Comparison of ENCODE assay signal across 8 cellular contexts in genomic region chr4:70838400-70838971, GRCh38. TPM values are rescaled to one million over a fixed set of nuclear protein-coding genes. Genes with fewer than 3 reads are reported as not detected.
DNase-seq lines count a peak whose midpoint lies in the region; ATAC-seq and TF ChIP-seq lines count a peak whose summit lies in the region.

No MANE protein-coding gene starts in this region.

- H3K4me3 ChIP-seq in Panc1 (ENCODE audit: low read depth in 2 of 2, low read length in 2 of 2) (peak overlapping the region; percentile 82 to 86), osteoblast (ENCODE audit: insufficient read depth, low read length) (peak overlapping the region; percentile 91)

- H3K27me3 ChIP-seq in Panc1 (ENCODE audit: control insufficient read depth, insufficient read depth, low read length) = no peaks in the 10 kb centered on the region
- no peaks in the 10 kb centered on the region for H3K27me3 ChIP-seq in osteoblast (ENCODE audit: insufficient read depth, low read length)

- no peak; the same call in 1 of the 2 replicates for ATAC-seq in Panc1

- POLR2A ChIA-PET in Panc1 (lab: Charles Lee) = interaction anchor here (0.7 kb wide), 1 partner anchor 36 kb away, joined by 16 read pairs; no protein-coding TSS in a partner anchor

- H3K79me2 ChIP-seq in osteoblast (ENCODE audit: insufficient read depth, low read length) = peaks cover 57% of the 10 kb centered on the region

- H3K27ac Mint-ChIP-seq in endothelial cell (ENCODE audit: unreplicated experiment) = peak overlapping the region; percentile 88

- in situ Hi-C loops in Panc1 (cut with HindIII; ENCODE audit: low pct_unique_long_range_greater_than_20kb, low sequenced_read_pairs) = no loop called here

- H2AFZ ChIP-seq in osteoblast (ENCODE audit: low read length) = peak overlapping the region; percentile 83

- H3K4me1 ChIP-seq in Panc1 (ENCODE audit: control insufficient read depth, insufficient read depth, low read length) (peaks cover 6% of the 10 kb centered on the region; the same call in 1 of the 2 replicates), osteoblast (ENCODE audit: insufficient read depth, low read length) (peaks cover 14% of the 10 kb centered on the region)

- H4K20me1 ChIP-seq in osteoblast (ENCODE audit: insufficient read depth, low read length) = peaks cover 36% of the 10 kb centered on the region

- no peaks in the 10 kb centered on the region for H3K9me3 Mint-ChIP-seq in endothelial cell (ENCODE audit: unreplicated experiment)

- H3K36me3 ChIP-seq in Panc1 (ENCODE audit: control insufficient read depth, insufficient read depth, low read length) (peaks cover 2% of the 10 kb centered on the region), osteoblast (ENCODE audit: insufficient read depth, low read length) (peaks cover 14% of the 10 kb centered on the region)

- H3K27me3 Mint-ChIP-seq in endothelial cell (ENCODE audit: unreplicated experiment) = peaks cover 9% of the 10 kb centered on the region

- DNase-seq in DMS79 treated with DMSO at 0.1 percent for 48 hours (lab: John Stamatoyannopoulos, UW) (peak; percentile 30), DMS79 (lab: John Stamatoyannopoulos, UW) (no peak), Panc1 (ENCODE audit: low read depth, low spot score) (no peak), endothelial cell (ENCODE audit: low spot score) (no peak), osteoblast (ENCODE audit: insufficient read length, low spot score, missing footprints) (peak; percentile 52), COLO829 (ENCODE audit: low spot score) (no peak), GOT3 (lab: John Stamatoyannopoulos, UW) (no peak), amniotic stem cell (lab: John Stamatoyannopoulos, UW) (no peak)

- H3K9me3 ChIP-seq in Panc1 (ENCODE audit: control insufficient read depth, insufficient read depth, low read depth, low read length) = no peaks in the 10 kb centered on the region
- H3K9me3 ChIP-seq in osteoblast (ENCODE audit: low read depth, low read length) = no peaks in the 10 kb centered on the region

- peak overlapping the region; percentile 96 for H3K4me3 Mint-ChIP-seq in endothelial cell (ENCODE audit: unreplicated experiment)

- intact Hi-C loops in Panc1 (cut with micrococcal nuclease; ENCODE audit: unreplicated experiment) = loop anchor here (10.0 kb wide), 1 partner anchor 166 kb away; no protein-coding TSS in a partner anchor

- CTCF ChIA-PET in Panc1 (lab: Charles Lee) = interaction anchor here (0.7 kb wide), 2 partner anchors 71 to 155 kb away, joined by 5 to 7 read pairs; partner anchors contain the start of gene DCK

- H3K36me3 Mint-ChIP-seq in endothelial cell (ENCODE audit: low read depth, unreplicated experiment) = peaks cover 11% of the 10 kb centered on the region

- TSS peak; percentile 92 for BruUV-seq in Panc1 (replicated peaks; lab: Mats Ljungman, UMichigan)

- H3K27ac ChIP-seq in Panc1 (ENCODE audit: low read length) (peak overlapping the region; percentile 89), osteoblast (ENCODE audit: low read depth, low read length) (peak overlapping the region; percentile 85)

- H3K4me2 ChIP-seq in osteoblast (ENCODE audit: insufficient read depth, low read length) = peak overlapping the region; percentile 99

- H3K4me1 Mint-ChIP-seq in endothelial cell (ENCODE audit: unreplicated experiment) = peaks cover 14% of the 10 kb centered on the region

- TF ChIP-seq CTCF in Panc1 (IDR thresholded peaks at IDR 0.05) (no peak), endothelial cell (IDR thresholded peaks at IDR 0.05; ENCODE audit: unreplicated experiment) (no peak), osteoblast (IDR thresholded peaks at IDR 0.05; ENCODE audit: extremely low read depth, low read depth, low read length) (no peak)

RNA-seq across cellular contexts. Expression of gene GRSF1, which starts 1.2 kb away (rescaled TPM):
- total RNA-seq in Panc1 (2021; ENCODE audit: unreplicated experiment) (59.9 TPM), endothelial cell (ENCODE audit: unreplicated experiment) (69.5 TPM), osteoblast (78.1 and 79.3 TPM in 2 replicates)
- polyA plus RNA-seq in Panc1 (2012; ENCODE audit: insufficient read length) = 44.3 TPM

Comparison
In these comparisons a context has a peak if more than half of its experiments do, and no peak if none do; other contexts are left out.
1. DNase-seq: peak in DMS79 treated with DMSO at 0.1 percent for 48 hours (single experiment) and osteoblast (single experiment); none in DMS79 (single experiment), Panc1 (single experiment), endothelial cell (single experiment), COLO829 (single experiment), GOT3 (single experiment) and amniotic stem cell (single experiment).